In the genomic region with DNA sequence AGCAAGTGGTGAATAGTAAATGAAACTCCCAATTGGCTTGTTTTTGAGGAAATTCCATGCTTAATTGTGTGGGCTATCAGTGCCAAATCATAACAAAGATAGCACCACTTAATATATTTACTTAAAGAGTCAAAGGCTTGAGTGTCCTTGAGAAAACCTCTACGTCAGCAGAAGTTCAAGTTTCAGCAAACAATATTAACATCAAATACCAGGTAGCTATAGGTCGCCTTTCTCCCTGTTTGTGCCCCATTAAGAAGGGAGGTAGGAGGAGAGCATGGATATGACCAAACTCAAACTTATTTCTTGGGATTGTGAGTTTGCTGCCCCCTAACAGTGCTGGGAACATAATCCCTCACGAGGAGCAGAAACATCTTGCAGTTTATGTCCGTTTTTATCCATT, we compare ENCODE assay signal across 15 cellular contexts.
DNase-seq lines count a peak whose midpoint lies in the region; ATAC-seq and TF ChIP-seq lines count a peak whose summit lies in the region.
"Had no signal": no experiment of that assay in that cellular context is flagged by ENCODE, and none has a peak within 500 bp of the region (broad histone marks: within the 10 kb centered on the region; RNA-seq: fewer than 3 reads in every experiment).

No MANE protein-coding gene starts in this region.

- H3K4me3 ChIP-seq in LNCaP clone FGC (ENCODE audit: low read depth, low read length): no peak overlapping the region
- no peak overlapping the region for H3K4me3 ChIP-seq in lower lobe of right lung
- no peak overlapping the region for H3K4me3 ChIP-seq in tibial artery
- H3K4me3 ChIP-seq: GM12878 had no signal

- ATAC-seq in lower lobe of right lung: peak; percentile 59 to 77
- ATAC-seq: GM12878 had no signal

- H3K27ac ChIP-seq in lower lobe of right lung (no peak overlapping the region), tibial artery (no peak overlapping the region)

- H3K9me3 ChIP-seq in lower lobe of right lung (no peaks in the 10 kb centered on the region), tibial artery (no peaks in the 10 kb centered on the region)

- intact Hi-C loops in lower lobe of right lung (cut with DNase I) (no loop called here), tibial artery (cut with DNase I; ENCODE audit: low total_unique reads) (no loop called here)

- TF ChIP-seq CTCF in LNCaP clone FGC (IDR thresholded peaks at IDR 0.05; ENCODE audit: control insufficient read depth, extremely low read depth, insufficient read depth) (no peak), lower lobe of right lung (IDR thresholded peaks at IDR 0.05) (no peak), tibial artery (IDR thresholded peaks at IDR 0.05) (no peak)

- H3K36me3 ChIP-seq in lower lobe of right lung (no peaks in the 10 kb centered on the region), tibial artery (no peaks in the 10 kb centered on the region)

- H3K27me3 ChIP-seq in lower lobe of right lung (ENCODE audit: low read depth) (peaks cover 5% of the 10 kb centered on the region), tibial artery (no peaks in the 10 kb centered on the region)

- DNase-seq in DMS53 treated with DMSO at 0.1 percent for 48 hours (lab: John Stamatoyannopoulos, UW; ENCODE audit: unreplicated experiment) (peak; percentile 15), LNCaP clone FGC (ENCODE audit: low read depth) (peak; percentile 1), NCI-H510A treated with DMSO at 0.1 percent for 48 hours (lab: John Stamatoyannopoulos, UW) (peak; percentile 73), lower lobe of right lung (no peak), T1000 (lab: John Stamatoyannopoulos, UW) (no peak), tibial artery (no peak), SW 1271 (lab: John Stamatoyannopoulos, UW) (no peak)
- DNase-seq: AML-193, EL, MM.1S, NCI-H1092, NCI-H2227 treated with DMSO at 0.1 percent for 48 hours, NCI-H526 treated with DMSO at 0.1 percent for 48 hours, Right ventricle myocardium superior had no signal

- no peaks in the 10 kb centered on the region for H3K4me1 ChIP-seq in lower lobe of right lung
- no peaks in the 10 kb centered on the region for H3K4me1 ChIP-seq in tibial artery

Comparison
In these comparisons a context has a peak if more than half of its experiments do, and no peak if none do; other contexts are left out.
1. DNase-seq: peak in DMS53 treated with DMSO at 0.1 percent for 48 hours (single experiment), LNCaP clone FGC (single experiment) and NCI-H510A treated with DMSO at 0.1 percent for 48 hours (single experiment); none in lower lobe of right lung (single experiment), T1000 (single experiment), tibial artery (0 of 2) and SW 1271 (0 of 2).